ENCODE assay signal across 8 cellular contexts in genomic region chr4:104966349-104967033, GRCh38.
DNase-seq lines count a peak whose midpoint lies in the region; ATAC-seq and TF ChIP-seq lines count a peak whose summit lies in the region.

No MANE protein-coding gene starts in this region.

- no peaks in the 10 kb centered on the region for H3K36me3 Mint-ChIP-seq in CD8-positive, alpha-beta T cell
- H3K36me3 Mint-ChIP-seq in T-helper 17 cell (ENCODE audit: low read depth) = peaks cover 4% of the 10 kb centered on the region

- no peaks in the 10 kb centered on the region for H3K27me3 Mint-ChIP-seq in CD8-positive, alpha-beta T cell (ENCODE audit: low read depth)
- no peaks in the 10 kb centered on the region for H3K27me3 Mint-ChIP-seq in T-helper 17 cell

- TF ChIP-seq CTCF in CD8-positive, alpha-beta T cell (IDR thresholded peaks at IDR 0.05) = no peak
- TF ChIP-seq CTCF in lower lobe of right lung (IDR thresholded peaks at IDR 0.05) = no peak

- no peak overlapping the region for H3K4me3 ChIP-seq in CD8-positive, alpha-beta T cell (ENCODE audit: low read depth, low read length)
- H3K4me3 ChIP-seq in lower lobe of right lung = no peak overlapping the region

- H3K9me3 ChIP-seq in CD8-positive, alpha-beta T cell (ENCODE audit: low read length) = no peaks in the 10 kb centered on the region
- no peaks in the 10 kb centered on the region for H3K9me3 ChIP-seq in T-helper 17 cell (ENCODE audit: control insufficient read depth, low read length, poor library complexity, severe bottlenecking)
- peaks cover under 1% of the 10 kb centered on the region for H3K9me3 ChIP-seq in lower lobe of right lung

- H3K27me3 ChIP-seq in CD8-positive, alpha-beta T cell (ENCODE audit: insufficient read depth, low read length) = no peaks in the 10 kb centered on the region
- no peaks in the 10 kb centered on the region for H3K27me3 ChIP-seq in lower lobe of right lung (ENCODE audit: low read depth)

- POLR2A ChIA-PET in CD8-positive, alpha-beta T cell (lab: Charles Lee) = interaction anchor here (0.9 kb wide), 1 partner anchor 24 kb away, joined by 4 read pairs; no protein-coding TSS in a partner anchor

- no peak for DNase-seq in CD8-positive, alpha-beta T cell
- DNase-seq in T-helper 17 cell = no peak
- no peak for DNase-seq in lower lobe of right lung
- no peak for DNase-seq in NK-92 treated with Interleukin-12 subunit alpha and Interleukin-12 subunit beta, amount 100 ng/mL, for 24 hours (lab: John Stamatoyannopoulos, UW)
- no peak for DNase-seq in NCI-H345 treated with DMSO at 0.1 percent for 48 hours (lab: John Stamatoyannopoulos, UW; ENCODE audit: unreplicated experiment)
- DNase-seq in NCI-H2227 treated with DMSO at 0.1 percent for 48 hours (lab: John Stamatoyannopoulos, UW) = no peak

- H3K27ac Mint-ChIP-seq in CD8-positive, alpha-beta T cell = peak overlapping the region; percentile 86
- H3K27ac Mint-ChIP-seq in T-helper 17 cell = peak overlapping the region; percentile 90

- CTCF ChIA-PET in CD8-positive, alpha-beta T cell (lab: Charles Lee) = no interaction called here

- H3K4me1 Mint-ChIP-seq in CD8-positive, alpha-beta T cell (ENCODE audit: low read depth) = peaks cover 12% of the 10 kb centered on the region
- peaks cover 8% of the 10 kb centered on the region for H3K4me1 Mint-ChIP-seq in T-helper 17 cell

- ATAC-seq in CD8-positive, alpha-beta T cell = peak; percentile 95
- ATAC-seq in GM19324 (IDR thresholded peaks at IDR 0.05; ENCODE audit: low FRiP score, unreplicated experiment) (peak; percentile 93), HG03175 (IDR thresholded peaks at IDR 0.05; ENCODE audit: unreplicated experiment) (peak; percentile 98), T-helper 17 cell (peak; percentile 97), lower lobe of right lung (peak; percentile 89 to 90)

- peaks cover 7% of the 10 kb centered on the region for H3K4me1 ChIP-seq in CD8-positive, alpha-beta T cell (ENCODE audit: insufficient read depth, low read length)
- no peaks in the 10 kb centered on the region for H3K4me1 ChIP-seq in lower lobe of right lung

- H3K9me3 Mint-ChIP-seq in CD8-positive, alpha-beta T cell = peaks cover 4% of the 10 kb centered on the region

- intact Hi-C loops in CD8-positive, alpha-beta T cell (cut with DNase I, micrococcal nuclease) = loop anchor here in 1 of 2 experiments (5.0 kb wide), 1 partner anchor 44 kb away; no protein-coding TSS in a partner anchor
- intact Hi-C loops in lower lobe of right lung (cut with DNase I) = no loop called here

- no peaks in the 10 kb centered on the region for H3K36me3 ChIP-seq in CD8-positive, alpha-beta T cell (ENCODE audit: insufficient read depth, low read length)
- H3K36me3 ChIP-seq in lower lobe of right lung = no peaks in the 10 kb centered on the region

- peak overlapping the region; percentile 65 for H3K4me3 Mint-ChIP-seq in CD8-positive, alpha-beta T cell
- H3K4me3 Mint-ChIP-seq in T-helper 17 cell = peak overlapping the region; percentile 89

- H3K27ac ChIP-seq in CD8-positive, alpha-beta T cell (ENCODE audit: low read depth, low read length) = no peak overlapping the region
- H3K27ac ChIP-seq in lower lobe of right lung = peak overlapping the region; percentile 54
